In the genomic region with DNA sequence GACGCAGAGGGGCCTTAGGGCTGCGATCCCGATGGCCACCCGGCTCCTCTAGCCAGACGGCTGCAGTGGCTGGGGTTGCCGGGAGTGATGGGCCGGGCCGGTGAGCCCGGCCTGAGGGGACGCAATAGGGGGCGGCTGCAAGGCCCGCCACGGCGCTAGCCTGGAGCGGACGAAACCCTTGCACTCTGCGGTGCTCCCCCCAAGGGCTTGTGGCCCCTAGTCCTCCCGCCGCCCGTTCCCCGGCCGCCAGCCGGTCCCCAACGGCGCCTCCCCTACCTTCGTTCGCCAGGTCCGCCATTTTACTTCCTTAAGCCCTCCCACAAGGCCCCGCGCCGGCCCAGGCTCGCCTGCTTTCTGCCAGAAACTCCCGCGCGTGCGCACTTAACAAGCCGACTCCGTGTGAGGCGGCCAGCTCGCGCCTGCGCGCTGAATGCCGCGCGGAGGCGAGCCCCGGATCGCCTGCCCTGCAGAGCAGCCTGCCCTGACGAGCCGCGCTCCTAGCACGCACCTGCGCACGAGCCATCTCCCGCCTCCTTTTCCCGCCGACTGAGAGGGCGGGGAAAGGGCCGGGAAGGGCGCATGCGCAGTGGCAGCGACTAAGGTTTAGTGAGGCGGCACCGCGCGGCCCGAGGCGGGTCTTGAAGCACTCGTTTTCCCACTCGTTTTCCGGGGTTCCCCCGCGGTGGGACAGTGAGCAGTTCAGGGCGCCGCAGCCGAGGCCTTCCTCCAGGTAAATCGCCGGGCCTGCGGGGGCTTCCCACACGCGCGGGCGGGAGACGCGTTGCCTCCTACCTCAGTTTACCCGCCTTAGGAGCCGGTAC, we compare ENCODE assay signal across 1 cellular context.
TF ChIP-seq lines count a peak whose summit lies in the region.

A gene with protein sequence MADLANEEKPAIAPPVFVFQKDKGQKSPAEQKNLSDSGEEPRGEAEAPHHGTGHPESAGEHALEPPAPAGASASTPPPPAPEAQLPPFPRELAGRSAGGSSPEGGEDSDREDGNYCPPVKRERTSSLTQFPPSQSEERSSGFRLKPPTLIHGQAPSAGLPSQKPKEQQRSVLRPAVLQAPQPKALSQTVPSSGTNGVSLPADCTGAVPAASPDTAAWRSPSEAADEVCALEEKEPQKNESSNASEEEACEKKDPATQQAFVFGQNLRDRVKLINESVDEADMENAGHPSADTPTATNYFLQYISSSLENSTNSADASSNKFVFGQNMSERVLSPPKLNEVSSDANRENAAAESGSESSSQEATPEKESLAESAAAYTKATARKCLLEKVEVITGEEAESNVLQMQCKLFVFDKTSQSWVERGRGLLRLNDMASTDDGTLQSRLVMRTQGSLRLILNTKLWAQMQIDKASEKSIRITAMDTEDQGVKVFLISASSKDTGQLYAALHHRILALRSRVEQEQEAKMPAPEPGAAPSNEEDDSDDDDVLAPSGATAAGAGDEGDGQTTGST (minus strand): TSS at position 356 of the 821 bp plus-strand sequence. CDS start 58 bp downstream, at position 298.

TF ChIP-seq in HepG2, 621 proteins besides CTCF, POLR2A, EP300 and RAD21 (continued from another document and continues in another):
- TF ChIP-seq, protein P1, sequence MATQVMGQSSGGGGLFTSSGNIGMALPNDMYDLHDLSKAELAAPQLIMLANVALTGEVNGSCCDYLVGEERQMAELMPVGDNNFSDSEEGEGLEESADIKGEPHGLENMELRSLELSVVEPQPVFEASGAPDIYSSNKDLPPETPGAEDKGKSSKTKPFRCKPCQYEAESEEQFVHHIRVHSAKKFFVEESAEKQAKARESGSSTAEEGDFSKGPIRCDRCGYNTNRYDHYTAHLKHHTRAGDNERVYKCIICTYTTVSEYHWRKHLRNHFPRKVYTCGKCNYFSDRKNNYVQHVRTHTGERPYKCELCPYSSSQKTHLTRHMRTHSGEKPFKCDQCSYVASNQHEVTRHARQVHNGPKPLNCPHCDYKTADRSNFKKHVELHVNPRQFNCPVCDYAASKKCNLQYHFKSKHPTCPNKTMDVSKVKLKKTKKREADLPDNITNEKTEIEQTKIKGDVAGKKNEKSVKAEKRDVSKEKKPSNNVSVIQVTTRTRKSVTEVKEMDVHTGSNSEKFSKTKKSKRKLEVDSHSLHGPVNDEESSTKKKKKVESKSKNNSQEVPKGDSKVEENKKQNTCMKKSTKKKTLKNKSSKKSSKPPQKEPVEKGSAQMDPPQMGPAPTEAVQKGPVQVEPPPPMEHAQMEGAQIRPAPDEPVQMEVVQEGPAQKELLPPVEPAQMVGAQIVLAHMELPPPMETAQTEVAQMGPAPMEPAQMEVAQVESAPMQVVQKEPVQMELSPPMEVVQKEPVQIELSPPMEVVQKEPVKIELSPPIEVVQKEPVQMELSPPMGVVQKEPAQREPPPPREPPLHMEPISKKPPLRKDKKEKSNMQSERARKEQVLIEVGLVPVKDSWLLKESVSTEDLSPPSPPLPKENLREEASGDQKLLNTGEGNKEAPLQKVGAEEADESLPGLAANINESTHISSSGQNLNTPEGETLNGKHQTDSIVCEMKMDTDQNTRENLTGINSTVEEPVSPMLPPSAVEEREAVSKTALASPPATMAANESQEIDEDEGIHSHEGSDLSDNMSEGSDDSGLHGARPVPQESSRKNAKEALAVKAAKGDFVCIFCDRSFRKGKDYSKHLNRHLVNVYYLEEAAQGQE (IDR thresholded peaks at IDR 0.05; ENCODE audit: borderline replicate concordance in 1 of 2, low read depth in 1 of 2, low read length in 2 of 2) = no peak
- TF ChIP-seq GFI1 (CRISPR knock-in tag; IDR thresholded peaks at IDR 0.05; ENCODE audit: borderline replicate concordance) (peak; percentile 97), GZF1 (CRISPR knock-in tag; IDR thresholded peaks at IDR 0.05) (peak; percentile 97), SIN3B (IDR thresholded peaks at IDR 0.05; ENCODE audit: low read length) (peak; percentile 70; the same call in 1 of the 2 replicates), SRSF4 (IDR thresholded peaks at IDR 0.05; ENCODE audit: low read depth, low read length, poor library complexity, severe bottlenecking) (no peak), ZZZ3 (CRISPR knock-in tag; IDR thresholded peaks at IDR 0.05; ENCODE audit: borderline replicate concordance) (peak; percentile 100), ZNF292 (CRISPR knock-in tag; IDR thresholded peaks at IDR 0.05; ENCODE audit: borderline replicate concordance, low read depth) (peak; percentile 72; the same call in 1 of the 2 replicates), STAT5B (CRISPR knock-in tag; IDR thresholded peaks at IDR 0.05) (peak; percentile 99), KLF6 (CRISPR knock-in tag; IDR thresholded peaks at IDR 0.05) (peak; percentile 98), HOXA7 (CRISPR knock-in tag; IDR thresholded peaks at IDR 0.05) (peak; percentile 99), TCF7L2 (IDR thresholded peaks at IDR 0.05; ENCODE audit: low read depth, low read length) (no peak), ZNF672 (CRISPR knock-in tag; IDR thresholded peaks at IDR 0.05) (peak; percentile 98), KAT2B (IDR thresholded peaks at IDR 0.05; ENCODE audit: borderline replicate concordance, low read depth, low read length) (no peak), TSC22D2 (CRISPR knock-in tag; IDR thresholded peaks at IDR 0.05; ENCODE audit: borderline replicate concordance) (peak; percentile 100), ZNF878 (CRISPR knock-in tag; IDR thresholded peaks at IDR 0.05) (peak; percentile 100), BCL6 (CRISPR knock-in tag; IDR thresholded peaks at IDR 0.05) (peak; percentile 85), ZNF34 (CRISPR knock-in tag; IDR thresholded peaks at IDR 0.05; ENCODE audit: borderline replicate concordance) (peak; percentile 81; the same call in 1 of the 2 replicates), MED8 (CRISPR knock-in tag; IDR thresholded peaks at IDR 0.05; ENCODE audit: insufficient replicate concordance) (peak; percentile 94), ZNF556 (CRISPR knock-in tag; IDR thresholded peaks at IDR 0.05; ENCODE audit: borderline replicate concordance) (peak; percentile 99), SMARCC2 (IDR thresholded peaks at IDR 0.05) (no peak), ZBTB38 (CRISPR knock-in tag; IDR thresholded peaks at IDR 0.05) (peak; percentile 100), FLYWCH1 (CRISPR knock-in tag; IDR thresholded peaks at IDR 0.05) (peak; percentile 100), ZIK1 (CRISPR knock-in tag; IDR thresholded peaks at IDR 0.05; ENCODE audit: borderline replicate concordance, low read depth) (peak; percentile 100), ZSCAN21 (CRISPR knock-in tag; IDR thresholded peaks at IDR 0.05; ENCODE audit: borderline replicate concordance) (peak; percentile 100), FOXM1 (CRISPR knock-in tag; IDR thresholded peaks at IDR 0.05) (peak; percentile 99), ZNF629 (CRISPR knock-in tag; conservative IDR thresholded peaks at IDR 0.05) (peak; percentile 89), TBX3 (IDR thresholded peaks at IDR 0.05; ENCODE audit: borderline replicate concordance) (no peak), KDM2A (CRISPR knock-in tag; IDR thresholded peaks at IDR 0.05; ENCODE audit: borderline replicate concordance, low read depth) (peak; percentile 91), MYC (CRISPR knock-in tag; IDR thresholded peaks at IDR 0.05; ENCODE audit: borderline replicate concordance) (peak; percentile 97), ZNF543 (CRISPR knock-in tag; IDR thresholded peaks at IDR 0.05) (peak; percentile 100), KDM6A (CRISPR knock-in tag; IDR thresholded peaks at IDR 0.05; ENCODE audit: low read depth) (peak; percentile 70)
- TF ChIP-seq, protein P2, sequence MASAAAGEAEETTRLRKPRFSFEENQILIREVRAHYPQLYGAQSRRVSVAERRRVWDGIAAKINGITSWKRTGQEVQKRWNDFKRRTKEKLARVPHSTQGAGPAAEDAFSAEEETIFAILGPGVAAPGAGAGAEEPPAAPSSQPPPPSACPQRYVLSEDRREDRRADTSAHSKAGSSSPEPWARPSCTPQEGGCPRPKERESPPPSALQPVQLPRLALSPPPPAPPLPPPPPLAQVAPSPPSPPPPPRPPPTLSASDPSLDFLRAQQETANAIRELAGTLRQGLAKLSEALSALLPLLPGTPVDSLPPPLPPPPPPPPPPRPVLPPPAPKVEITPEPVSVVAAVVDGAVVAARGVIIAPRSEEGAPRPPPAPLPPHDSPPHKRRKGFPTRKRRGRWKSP (CRISPR knock-in tag; IDR thresholded peaks at IDR 0.05) = peak; percentile 99
- TF ChIP-seq, protein P3, sequence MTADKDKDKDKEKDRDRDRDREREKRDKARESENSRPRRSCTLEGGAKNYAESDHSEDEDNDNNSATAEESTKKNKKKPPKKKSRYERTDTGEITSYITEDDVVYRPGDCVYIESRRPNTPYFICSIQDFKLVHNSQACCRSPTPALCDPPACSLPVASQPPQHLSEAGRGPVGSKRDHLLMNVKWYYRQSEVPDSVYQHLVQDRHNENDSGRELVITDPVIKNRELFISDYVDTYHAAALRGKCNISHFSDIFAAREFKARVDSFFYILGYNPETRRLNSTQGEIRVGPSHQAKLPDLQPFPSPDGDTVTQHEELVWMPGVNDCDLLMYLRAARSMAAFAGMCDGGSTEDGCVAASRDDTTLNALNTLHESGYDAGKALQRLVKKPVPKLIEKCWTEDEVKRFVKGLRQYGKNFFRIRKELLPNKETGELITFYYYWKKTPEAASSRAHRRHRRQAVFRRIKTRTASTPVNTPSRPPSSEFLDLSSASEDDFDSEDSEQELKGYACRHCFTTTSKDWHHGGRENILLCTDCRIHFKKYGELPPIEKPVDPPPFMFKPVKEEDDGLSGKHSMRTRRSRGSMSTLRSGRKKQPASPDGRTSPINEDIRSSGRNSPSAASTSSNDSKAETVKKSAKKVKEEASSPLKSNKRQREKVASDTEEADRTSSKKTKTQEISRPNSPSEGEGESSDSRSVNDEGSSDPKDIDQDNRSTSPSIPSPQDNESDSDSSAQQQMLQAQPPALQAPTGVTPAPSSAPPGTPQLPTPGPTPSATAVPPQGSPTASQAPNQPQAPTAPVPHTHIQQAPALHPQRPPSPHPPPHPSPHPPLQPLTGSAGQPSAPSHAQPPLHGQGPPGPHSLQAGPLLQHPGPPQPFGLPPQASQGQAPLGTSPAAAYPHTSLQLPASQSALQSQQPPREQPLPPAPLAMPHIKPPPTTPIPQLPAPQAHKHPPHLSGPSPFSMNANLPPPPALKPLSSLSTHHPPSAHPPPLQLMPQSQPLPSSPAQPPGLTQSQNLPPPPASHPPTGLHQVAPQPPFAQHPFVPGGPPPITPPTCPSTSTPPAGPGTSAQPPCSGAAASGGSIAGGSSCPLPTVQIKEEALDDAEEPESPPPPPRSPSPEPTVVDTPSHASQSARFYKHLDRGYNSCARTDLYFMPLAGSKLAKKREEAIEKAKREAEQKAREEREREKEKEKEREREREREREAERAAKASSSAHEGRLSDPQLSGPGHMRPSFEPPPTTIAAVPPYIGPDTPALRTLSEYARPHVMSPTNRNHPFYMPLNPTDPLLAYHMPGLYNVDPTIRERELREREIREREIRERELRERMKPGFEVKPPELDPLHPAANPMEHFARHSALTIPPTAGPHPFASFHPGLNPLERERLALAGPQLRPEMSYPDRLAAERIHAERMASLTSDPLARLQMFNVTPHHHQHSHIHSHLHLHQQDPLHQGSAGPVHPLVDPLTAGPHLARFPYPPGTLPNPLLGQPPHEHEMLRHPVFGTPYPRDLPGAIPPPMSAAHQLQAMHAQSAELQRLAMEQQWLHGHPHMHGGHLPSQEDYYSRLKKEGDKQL (CRISPR knock-in tag; IDR thresholded peaks at IDR 0.05; ENCODE audit: low read depth) = peak; percentile 93; the same call in 1 of the 2 replicates
- TF ChIP-seq, protein P4, sequence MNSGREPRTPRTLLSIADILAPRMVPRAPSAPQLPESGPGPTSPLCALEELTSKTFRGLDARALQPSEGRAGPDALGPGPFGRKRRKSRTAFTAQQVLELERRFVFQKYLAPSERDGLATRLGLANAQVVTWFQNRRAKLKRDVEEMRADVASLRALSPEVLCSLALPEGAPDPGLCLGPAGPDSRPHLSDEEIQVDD (CRISPR knock-in tag; IDR thresholded peaks at IDR 0.05; ENCODE audit: borderline replicate concordance) = peak; percentile 100
- TF ChIP-seq, protein P5, sequence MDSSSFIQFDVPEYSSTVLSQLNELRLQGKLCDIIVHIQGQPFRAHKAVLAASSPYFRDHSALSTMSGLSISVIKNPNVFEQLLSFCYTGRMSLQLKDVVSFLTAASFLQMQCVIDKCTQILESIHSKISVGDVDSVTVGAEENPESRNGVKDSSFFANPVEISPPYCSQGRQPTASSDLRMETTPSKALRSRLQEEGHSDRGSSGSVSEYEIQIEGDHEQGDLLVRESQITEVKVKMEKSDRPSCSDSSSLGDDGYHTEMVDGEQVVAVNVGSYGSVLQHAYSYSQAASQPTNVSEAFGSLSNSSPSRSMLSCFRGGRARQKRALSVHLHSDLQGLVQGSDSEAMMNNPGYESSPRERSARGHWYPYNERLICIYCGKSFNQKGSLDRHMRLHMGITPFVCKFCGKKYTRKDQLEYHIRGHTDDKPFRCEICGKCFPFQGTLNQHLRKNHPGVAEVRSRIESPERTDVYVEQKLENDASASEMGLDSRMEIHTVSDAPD (CRISPR knock-in tag; IDR thresholded peaks at IDR 0.05) = peak; percentile 98
- TF ChIP-seq, protein P6, sequence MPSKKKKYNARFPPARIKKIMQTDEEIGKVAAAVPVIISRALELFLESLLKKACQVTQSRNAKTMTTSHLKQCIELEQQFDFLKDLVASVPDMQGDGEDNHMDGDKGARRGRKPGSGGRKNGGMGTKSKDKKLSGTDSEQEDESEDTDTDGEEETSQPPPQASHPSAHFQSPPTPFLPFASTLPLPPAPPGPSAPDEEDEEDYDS (CRISPR knock-in tag; IDR thresholded peaks at IDR 0.05) = peak; percentile 97
- TF ChIP-seq, protein P7, sequence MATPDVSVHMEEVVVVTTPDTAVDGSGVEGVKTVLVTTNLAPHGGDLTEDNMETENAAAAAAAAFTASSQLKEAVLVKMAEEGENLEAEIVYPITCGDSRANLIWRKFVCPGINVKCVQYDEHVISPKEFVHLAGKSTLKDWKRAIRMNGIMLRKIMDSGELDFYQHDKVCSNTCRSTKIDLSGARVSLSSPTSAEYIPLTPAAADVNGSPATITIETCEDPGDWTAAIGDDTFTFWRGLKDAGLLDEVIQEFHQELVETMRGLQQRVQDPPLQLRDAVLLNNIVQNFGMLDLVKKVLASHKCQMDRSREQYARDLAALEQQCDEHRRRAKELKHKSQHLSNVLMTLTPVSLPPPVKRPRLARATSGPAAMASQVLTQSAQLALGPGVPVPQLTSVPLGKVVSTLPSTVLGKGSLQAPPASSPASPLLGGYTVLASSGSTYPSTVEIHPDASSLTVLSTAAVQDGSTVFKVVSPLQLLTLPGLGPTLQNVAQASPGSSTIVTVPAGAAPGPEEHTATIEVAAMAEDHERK (CRISPR knock-in tag; IDR thresholded peaks at IDR 0.05; ENCODE audit: low read depth) = peak; percentile 76; the same call in 1 of the 2 replicates
- TF ChIP-seq, protein P8, sequence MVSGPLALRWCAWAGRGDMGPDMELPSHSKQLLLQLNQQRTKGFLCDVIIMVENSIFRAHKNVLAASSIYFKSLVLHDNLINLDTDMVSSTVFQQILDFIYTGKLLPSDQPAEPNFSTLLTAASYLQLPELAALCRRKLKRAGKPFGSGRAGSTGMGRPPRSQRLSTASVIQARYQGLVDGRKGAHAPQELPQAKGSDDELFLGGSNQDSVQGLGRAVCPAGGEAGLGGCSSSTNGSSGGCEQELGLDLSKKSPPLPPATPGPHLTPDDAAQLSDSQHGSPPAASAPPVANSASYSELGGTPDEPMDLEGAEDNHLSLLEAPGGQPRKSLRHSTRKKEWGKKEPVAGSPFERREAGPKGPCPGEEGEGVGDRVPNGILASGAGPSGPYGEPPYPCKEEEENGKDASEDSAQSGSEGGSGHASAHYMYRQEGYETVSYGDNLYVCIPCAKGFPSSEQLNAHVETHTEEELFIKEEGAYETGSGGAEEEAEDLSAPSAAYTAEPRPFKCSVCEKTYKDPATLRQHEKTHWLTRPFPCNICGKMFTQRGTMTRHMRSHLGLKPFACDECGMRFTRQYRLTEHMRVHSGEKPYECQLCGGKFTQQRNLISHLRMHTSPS (CRISPR knock-in tag; IDR thresholded peaks at IDR 0.05; ENCODE audit: low read depth) = peak; percentile 95
